29 cellular contexts compared by ENCODE assay signal in genomic region chrX:106780664-106781377, GRCh38. TPM values are rescaled to one million over a fixed set of nuclear protein-coding genes. Genes with fewer than 3 reads are reported as not detected.
DNase-seq lines count a peak whose midpoint lies in the region; ATAC-seq, FAIRE-seq and TF ChIP-seq lines count a peak whose summit lies in the region.
"Had no signal": no experiment of that assay in that cellular context is flagged by ENCODE, and none has a peak within 500 bp of the region (broad histone marks: within the 10 kb centered on the region; RNA-seq: fewer than 3 reads in every experiment).

No MANE protein-coding gene starts in this region.

- FAIRE-seq in frontal cortex (lab: Jason Lieb, UNC), result no peak
- FAIRE-seq: TTC549 had no signal

- peak; percentile 85 for DNase-seq in HT-29 (ENCODE audit: low spot score)
- DNase-seq in epithelial cell of esophagus (ENCODE audit: low read depth), result peak; percentile 28
- DNase-seq in left kidney (ENCODE audit: low read depth, low spot score), result peak; percentile 0
- peak; percentile 95 for DNase-seq in renal cortical epithelial cell (ENCODE audit: low read depth)
- DNase-seq in frontal cortex (ENCODE audit: low spot score in 2 of 2), result no peak
- no peak for DNase-seq in stimulated activated CD4-positive, alpha-beta T cell treated with anti-CD3 and anti-CD28 coated beads, Interleukin-2, amount 100 ng/mL, for 24 hours
- DNase-seq: activated CD4-positive, alpha-beta T cell treated with anti-CD3 and anti-CD28 coated beads, Interleukin-2, amount 50 U/mL, for 48 hours; activated CD8-positive, alpha-beta memory T cell treated with anti-CD3 and anti-CD28 coated beads, Interleukin-2, amount 50 U/mL, for 48 hours; AML-193; CD4-positive, alpha-beta T cell; DMS79; effector memory CD4-positive, alpha-beta T cell; esophagus squamous epithelium; GDM1; hypothalamus; NCI-H446; NCI-H774; sigmoid colon; stimulated activated naive B cell treated with anti-CD40 and anti-IgM and Interleukin-4, amounts not matched to agents 10 μg/mL and 1 μg/mL and 100 μg/mL, for 72 hours; upper lobe of right lung had no signal

- H3K4me3 ChIP-seq in epithelial cell of esophagus (ENCODE audit: low read length), result no peak overlapping the region
- H3K4me3 ChIP-seq: coronary artery, esophagus squamous epithelium, gastroesophageal sphincter, HAP-1, sigmoid colon, SK-N-MC, suprapubic skin, upper lobe of right lung had no signal

- ATAC-seq in HG03565 (IDR thresholded peaks at IDR 0.05; ENCODE audit: unreplicated experiment), result no peak
- ATAC-seq: activated CD4-positive, CD25-positive, alpha-beta regulatory T cell treated with anti-CD3 and anti-CD28 coated beads, Interleukin-2, amount 50 U/mL, for 24 hours; activated naive CD4-positive, alpha-beta T cell treated with anti-CD3 and anti-CD28 coated beads, Interleukin-2, amount 50 U/mL, for 72 hours; gastroesophageal sphincter; stimulated activated naive B cell treated with anti-CD40 and anti-IgM and Interleukin-4, amounts not matched to agents 10 μg/mL and 1 μg/mL and 100 μg/mL, for 72 hours; upper lobe of right lung had no signal

- no peak for TF ChIP-seq CTCF in epithelial cell of esophagus (IDR thresholded peaks at IDR 0.05; ENCODE audit: insufficient read depth, low read depth, low read length, missing control alignments)

RNA-seq across cellular contexts. Expression of gene TBC1D8B, which starts 21.7 kb away (rescaled TPM):
- total RNA-seq in HT-29 (2014; rRNA removed; shearing (Covaris generic)), result 1.5 and 2.5 TPM in 2 replicates
- 8.3 and 17.1 TPM in 2 replicates for total RNA-seq in renal cortical epithelial cell
- 0.41 TPM for total RNA-seq in frontal cortex

RNA-seq across cellular contexts. Expression of gene RNF128, which starts 54.3 kb away (rescaled TPM):
- total RNA-seq in HT-29 (2014; rRNA removed; shearing (Covaris generic)), result 61.5 and 69.0 TPM in 2 replicates
- total RNA-seq in renal cortical epithelial cell, result 33.7 and 58.3 TPM in 2 replicates
- total RNA-seq in frontal cortex, result 1.6 TPM
- total RNA-seq: activated naive CD4-positive, alpha-beta T cell treated with anti-CD3 and anti-CD28 coated beads, Interleukin-2, amount 50 U/mL, for 72 hours; CD4-positive, alpha-beta T cell had no signal

Comparison
In these comparisons a context has a peak if more than half of its experiments do, and no peak if none do; other contexts are left out.
1. DNase-seq: peak in HT-29 (single experiment), epithelial cell of esophagus (single experiment), left kidney (single experiment) and renal cortical epithelial cell (single experiment); none in frontal cortex (0 of 2) and stimulated activated CD4-positive, alpha-beta T cell treated with anti-CD3 and anti-CD28 coated beads, Interleukin-2, amount 100 ng/mL, for 24 hours (0 of 2).
2. RNA of gene RNF128, which starts 54.3 kb away (total RNA-seq): 61.5 to 69.0 TPM in HT-29 and 33.7 to 58.3 TPM in renal cortical epithelial cell; 1.6 TPM in frontal cortex (single experiment); every median in the first group is over 10 times any median in the second.